In genomic region chr7:5035276-5035675, GRCh38 we compare ENCODE assay signal across 8 cellular contexts.
"Had no signal": no experiment of that assay in that cellular context is flagged by ENCODE, and none has a peak within 500 bp of the region (broad histone marks: within the 10 kb centered on the region; RNA-seq: fewer than 3 reads in every experiment).

No MANE protein-coding gene starts in this region.

- H3K4me1 ChIP-seq: HAP-1 had no signal

- H3K36me3 ChIP-seq: HAP-1 had no signal

- H3K4me3 Mint-ChIP-seq: GM23338, HFFc6 had no signal

- ATAC-seq: GM23338, HCT116 had no signal

- H3K4me3 ChIP-seq: GM23248, GM23338, HAP-1 had no signal

- H3K9ac ChIP-seq: GM23248 had no signal

- H3K27ac Mint-ChIP-seq: GM23338, HFFc6 had no signal

- H3K9me3 Mint-ChIP-seq: HFFc6 had no signal

- H3K4me1 Mint-ChIP-seq: GM23338 had no signal

- H3K9me3 ChIP-seq: HAP-1 had no signal

- H3K4me2 ChIP-seq: GM23338 had no signal

- DNase-seq: GM23248, GOT3, H7, HCEC 1CT, HFFc6 had no signal

- H2AFZ ChIP-seq: GM23248, GM23338 had no signal

- H3K27ac ChIP-seq: GM23248 had no signal
